In the genomic region with DNA sequence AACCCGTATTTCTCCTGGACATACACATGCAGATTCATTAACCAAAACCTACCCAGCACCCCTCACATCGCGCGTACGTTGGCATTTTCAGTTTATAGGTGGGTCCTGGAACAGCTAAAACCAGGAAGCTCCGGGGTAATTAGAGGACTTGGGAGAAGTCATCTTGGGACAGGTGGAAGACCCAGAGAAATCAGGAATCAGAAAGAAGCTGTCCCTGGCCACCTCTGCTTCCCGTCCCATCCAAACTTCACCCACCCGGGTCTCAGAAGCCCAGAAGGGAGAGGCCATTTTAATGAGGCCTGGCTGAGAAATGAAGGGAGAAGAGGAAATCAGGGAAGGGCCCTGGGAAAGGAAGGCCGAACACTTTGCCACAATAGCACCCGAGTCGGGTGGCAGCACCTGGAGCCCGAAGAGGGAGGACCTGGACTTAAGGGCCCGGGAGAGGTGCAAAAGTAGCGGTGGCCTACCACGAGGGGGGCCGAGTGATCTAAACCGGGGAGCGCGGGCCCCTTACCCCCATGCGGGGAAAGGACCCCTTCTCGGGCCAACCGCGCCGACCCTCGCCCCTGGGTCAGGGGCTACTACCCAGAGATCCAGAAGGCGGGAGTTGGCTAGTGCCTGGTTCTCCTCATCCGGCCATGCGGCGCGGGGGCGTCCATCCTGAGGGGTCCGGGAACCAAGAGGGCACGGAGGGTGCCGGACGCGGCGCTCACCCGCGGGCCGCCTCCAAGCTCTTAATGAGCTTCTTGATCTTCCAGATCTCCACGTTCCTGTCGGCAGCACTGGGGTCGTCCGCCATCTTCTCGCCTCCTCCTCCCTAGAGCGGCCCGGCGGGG, we compare ENCODE assay signal across 8 cellular contexts. TPM values are rescaled to one million over a fixed set of nuclear protein-coding genes. Genes with fewer than 3 reads are reported as not detected.
DNase-seq lines count a peak whose midpoint lies in the region; ATAC-seq, FAIRE-seq and TF ChIP-seq lines count a peak whose summit lies in the region.

No MANE protein-coding gene starts in this region.

- H3K27ac ChIP-seq in ascending aorta (peak overlapping the region; percentile 99), kidney (ENCODE audit: low read depth in 2 of 2, low read length in 2 of 2) (peak overlapping the region; percentile 94 to 99), substantia nigra (ENCODE audit: low read depth, low read length, poor library complexity, severe bottlenecking) (peak overlapping the region; percentile 91)

- no peak for TF ChIP-seq EP300 in Ishikawa (IDR thresholded peaks at IDR 0.05; ENCODE audit: borderline replicate concordance)

- ATAC-seq in HG03432 (IDR thresholded peaks at IDR 0.05; ENCODE audit: unreplicated experiment) (no peak), GM19023 (IDR thresholded peaks at IDR 0.05; ENCODE audit: unreplicated experiment) (no peak)

- H3K4me3 ChIP-seq in GM08714 (ENCODE audit: low read length) (peak overlapping the region; percentile 95), ascending aorta (peak overlapping the region; percentile 95 to 99), kidney (ENCODE audit: low read length in 2 of 2) (peak overlapping the region; percentile 64 to 80)

- no peaks in the 10 kb centered on the region for H3K36me3 ChIP-seq in ascending aorta
- peaks cover 0 to 4% of the 10 kb centered on the region in 2 donors for H3K36me3 ChIP-seq in kidney (ENCODE audit: control insufficient read depth in 1 of 2, insufficient read depth in 2 of 2, low read length in 2 of 2)

- intact Hi-C loops in ascending aorta (cut with DNase I) (loop anchor here (2.0 to 5.0 kb wide), 5 partner anchors 38 to 860 kb away; a partner anchor contains a TSS), kidney (cut with DNase I) (no loop called here)

- FAIRE-seq in kidney (lab: Jason Lieb, UNC): no peak

- no peaks in the 10 kb centered on the region for H3K9me3 ChIP-seq in ascending aorta
- H3K9me3 ChIP-seq in kidney (ENCODE audit: control insufficient read depth in 1 of 2, low read length in 2 of 2): no peaks in the 10 kb centered on the region

- no peak for DNase-seq in ascending aorta (ENCODE audit: low spot score in 2 of 2)
- no peak for DNase-seq in kidney
- peak in 7 of 49 donors; percentile 11 to 54 (median 33) for DNase-seq in substantia nigra (lab: John Stamatoyannopoulos, UW)
- DNase-seq in NCI-H345 (lab: John Stamatoyannopoulos, UW): no peak

- no peaks in the 10 kb centered on the region for H3K27me3 ChIP-seq in ascending aorta

- peak overlapping the region; percentile 68 to 95 for H3K9ac ChIP-seq in kidney (ENCODE audit: low read length in 2 of 2)

- no peak for TF ChIP-seq RAD21 in Ishikawa (IDR thresholded peaks at IDR 0.05; ENCODE audit: low read depth)

- TF ChIP-seq CTCF in ascending aorta (IDR thresholded peaks at IDR 0.05) (no peak), kidney (IDR thresholded peaks at IDR 0.05; ENCODE audit: borderline replicate concordance, extremely low read depth, insufficient read depth) (no peak)

- peaks cover 16 to 38% of the 10 kb centered on the region in 2 donors for H3K4me1 ChIP-seq in ascending aorta
- H3K4me1 ChIP-seq in kidney (ENCODE audit: control insufficient read depth in 1 of 2, insufficient read depth in 1 of 2, low read depth in 1 of 2, low read length in 2 of 2): peaks cover 19 to 30% of the 10 kb centered on the region in 2 donors

TF ChIP-seq in Ishikawa, 13 proteins besides CTCF, POLR2A, EP300 and RAD21:
- 0 out of 2 replicates have a peak, but pooled peaks have one; percentile 57 for TF ChIP-seq ZBTB7A (IDR thresholded peaks at IDR 0.05; ENCODE audit: low read depth)
- TF ChIP-seq, protein P1, sequence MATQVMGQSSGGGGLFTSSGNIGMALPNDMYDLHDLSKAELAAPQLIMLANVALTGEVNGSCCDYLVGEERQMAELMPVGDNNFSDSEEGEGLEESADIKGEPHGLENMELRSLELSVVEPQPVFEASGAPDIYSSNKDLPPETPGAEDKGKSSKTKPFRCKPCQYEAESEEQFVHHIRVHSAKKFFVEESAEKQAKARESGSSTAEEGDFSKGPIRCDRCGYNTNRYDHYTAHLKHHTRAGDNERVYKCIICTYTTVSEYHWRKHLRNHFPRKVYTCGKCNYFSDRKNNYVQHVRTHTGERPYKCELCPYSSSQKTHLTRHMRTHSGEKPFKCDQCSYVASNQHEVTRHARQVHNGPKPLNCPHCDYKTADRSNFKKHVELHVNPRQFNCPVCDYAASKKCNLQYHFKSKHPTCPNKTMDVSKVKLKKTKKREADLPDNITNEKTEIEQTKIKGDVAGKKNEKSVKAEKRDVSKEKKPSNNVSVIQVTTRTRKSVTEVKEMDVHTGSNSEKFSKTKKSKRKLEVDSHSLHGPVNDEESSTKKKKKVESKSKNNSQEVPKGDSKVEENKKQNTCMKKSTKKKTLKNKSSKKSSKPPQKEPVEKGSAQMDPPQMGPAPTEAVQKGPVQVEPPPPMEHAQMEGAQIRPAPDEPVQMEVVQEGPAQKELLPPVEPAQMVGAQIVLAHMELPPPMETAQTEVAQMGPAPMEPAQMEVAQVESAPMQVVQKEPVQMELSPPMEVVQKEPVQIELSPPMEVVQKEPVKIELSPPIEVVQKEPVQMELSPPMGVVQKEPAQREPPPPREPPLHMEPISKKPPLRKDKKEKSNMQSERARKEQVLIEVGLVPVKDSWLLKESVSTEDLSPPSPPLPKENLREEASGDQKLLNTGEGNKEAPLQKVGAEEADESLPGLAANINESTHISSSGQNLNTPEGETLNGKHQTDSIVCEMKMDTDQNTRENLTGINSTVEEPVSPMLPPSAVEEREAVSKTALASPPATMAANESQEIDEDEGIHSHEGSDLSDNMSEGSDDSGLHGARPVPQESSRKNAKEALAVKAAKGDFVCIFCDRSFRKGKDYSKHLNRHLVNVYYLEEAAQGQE (IDR thresholded peaks at IDR 0.05; ENCODE audit: low read depth): 0 out of 2 replicates have a peak, but pooled peaks have one; percentile 8
- peak; percentile 85 for TF ChIP-seq YY1 (IDR thresholded peaks at IDR 0.05; ENCODE audit: low read depth)
- TF ChIP-seq CEBPB (IDR thresholded peaks at IDR 0.05): no peak
- TF ChIP-seq EGR1 (IDR thresholded peaks at IDR 0.05): peak; percentile 36; the same call in 1 of the 2 replicates
- 0 out of 2 replicates have a peak, but pooled peaks have one; percentile 46 for TF ChIP-seq TAF1 (IDR thresholded peaks at IDR 0.05; ENCODE audit: low read depth)

RNA-seq across cellular contexts. Expression of a gene that starts 0.7 kb away (rescaled TPM):
- total RNA-seq in ascending aorta (28.2 TPM), kidney (85.6 TPM)
- 37.5 TPM for polyA plus RNA-seq in kidney (ENCODE audit: insufficient read depth, low read depth, low replicate concordance)

RNA-seq across cellular contexts. Expression of a gene that starts 32.9 kb away (rescaled TPM):
- total RNA-seq in ascending aorta (75.5 TPM), kidney (192 TPM)
- 331 TPM for polyA plus RNA-seq in kidney (ENCODE audit: insufficient read depth, low read depth, low replicate concordance)
